Comparison of ENCODE assay signal across 2 cellular contexts in the genomic region with DNA sequence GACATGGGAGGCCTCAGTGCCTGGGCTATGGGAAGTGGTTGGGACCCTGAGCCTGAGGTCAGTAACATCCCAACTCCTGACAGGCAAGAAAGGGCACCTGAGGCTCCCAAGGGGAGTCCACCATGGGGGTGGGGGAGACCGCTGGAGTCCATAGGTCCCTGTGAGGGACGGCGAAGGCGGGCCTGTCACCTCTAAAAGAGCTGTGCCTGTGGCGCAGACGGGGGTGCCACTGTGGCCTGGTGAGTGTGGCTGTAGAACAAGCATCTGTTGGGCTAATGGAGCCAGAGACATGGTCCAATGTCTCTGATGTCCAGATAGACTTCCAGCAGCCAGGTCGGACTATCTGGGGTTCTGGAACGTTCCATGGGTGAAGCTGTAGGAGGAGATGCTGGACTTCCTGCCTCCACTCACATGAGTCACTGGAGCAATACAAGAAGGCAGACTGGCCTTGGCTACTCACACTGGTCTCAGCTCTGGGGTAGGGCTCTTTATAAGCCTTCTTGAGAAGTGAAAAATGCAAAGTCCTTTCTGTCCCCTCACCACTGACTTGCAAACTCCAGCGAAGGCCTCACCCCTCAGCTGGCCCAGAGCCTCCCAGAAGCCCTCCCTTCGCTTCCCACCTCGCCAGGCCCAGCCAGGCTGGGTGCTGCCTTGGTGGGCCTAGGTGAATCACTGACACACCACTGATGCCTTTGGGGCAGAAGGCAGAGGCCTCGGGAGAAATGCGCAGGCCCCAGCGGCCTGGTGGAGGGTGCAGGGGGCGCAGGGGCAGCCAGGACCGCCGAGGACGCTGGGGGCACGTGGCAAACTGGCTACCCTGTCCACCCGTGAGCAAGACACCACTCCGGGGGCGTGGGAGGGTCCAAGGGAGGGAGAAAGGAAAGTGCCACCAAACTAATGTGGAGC.
TF ChIP-seq lines count a peak whose summit lies in the region.

No MANE protein-coding gene starts in this region.

TF ChIP-seq in SK-N-SH treated with all-trans-retinoic acid at 6 μM for 48 hours, 23 proteins besides CTCF, POLR2A, EP300 and RAD21 (continued from another document):
- TF ChIP-seq, protein P1, sequence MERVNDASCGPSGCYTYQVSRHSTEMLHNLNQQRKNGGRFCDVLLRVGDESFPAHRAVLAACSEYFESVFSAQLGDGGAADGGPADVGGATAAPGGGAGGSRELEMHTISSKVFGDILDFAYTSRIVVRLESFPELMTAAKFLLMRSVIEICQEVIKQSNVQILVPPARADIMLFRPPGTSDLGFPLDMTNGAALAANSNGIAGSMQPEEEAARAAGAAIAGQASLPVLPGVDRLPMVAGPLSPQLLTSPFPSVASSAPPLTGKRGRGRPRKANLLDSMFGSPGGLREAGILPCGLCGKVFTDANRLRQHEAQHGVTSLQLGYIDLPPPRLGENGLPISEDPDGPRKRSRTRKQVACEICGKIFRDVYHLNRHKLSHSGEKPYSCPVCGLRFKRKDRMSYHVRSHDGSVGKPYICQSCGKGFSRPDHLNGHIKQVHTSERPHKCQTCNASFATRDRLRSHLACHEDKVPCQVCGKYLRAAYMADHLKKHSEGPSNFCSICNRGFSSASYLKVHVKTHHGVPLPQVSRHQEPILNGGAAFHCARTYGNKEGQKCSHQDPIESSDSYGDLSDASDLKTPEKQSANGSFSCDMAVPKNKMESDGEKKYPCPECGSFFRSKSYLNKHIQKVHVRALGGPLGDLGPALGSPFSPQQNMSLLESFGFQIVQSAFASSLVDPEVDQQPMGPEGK (CRISPR knock-in tag; IDR thresholded peaks at IDR 0.05; ENCODE audit: borderline replicate concordance), result no peak

TF ChIP-seq in H1, 55 proteins besides CTCF, POLR2A, EP300 and RAD21 (continued from another document):
- TF ChIP-seq, protein P2, sequence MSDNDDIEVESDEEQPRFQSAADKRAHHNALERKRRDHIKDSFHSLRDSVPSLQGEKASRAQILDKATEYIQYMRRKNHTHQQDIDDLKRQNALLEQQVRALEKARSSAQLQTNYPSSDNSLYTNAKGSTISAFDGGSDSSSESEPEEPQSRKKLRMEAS (IDR thresholded peaks at IDR 0.05), result peak; percentile 12; the same call in 1 of the 2 replicates
- TF ChIP-seq TCF12 (IDR thresholded peaks at IDR 0.05; ENCODE audit: low read depth, low read length), result no peak
